12 cellular contexts compared by ENCODE assay signal in genomic region chr2:160351978-160352377, GRCh38.
A peak's percentile ranks its signal among the peaks of the same experiment; 100 is the strongest.
DNase-seq lines count a peak whose midpoint lies in the region; ATAC-seq and TF ChIP-seq lines count a peak whose summit lies in the region.
"Had no signal": no experiment of that assay in that cellular context is flagged by ENCODE, and none has a peak within 500 bp of the region (broad histone marks: within the 10 kb centered on the region; RNA-seq: fewer than 3 reads in every experiment).

No MANE protein-coding gene starts in this region.

- H3K36me3 Mint-ChIP-seq in T-helper 17 cell (ENCODE audit: low read depth) = peaks cover 10% of the 10 kb centered on the region

- peaks cover 0 to 15% (median 0%) of the 10 kb centered on the region in 9 donors for H3K36me3 ChIP-seq in heart left ventricle
- H3K36me3 ChIP-seq in left ventricle myocardium inferior = no peaks in the 10 kb centered on the region
- peaks cover 17% of the 10 kb centered on the region for H3K36me3 ChIP-seq in upper lobe of right lung

- H3K27ac ChIP-seq in heart left ventricle (peak overlapping the region in 5 of 12 donors; percentile 3 to 68 (median 34)), left ventricle myocardium inferior (replicated peaks) (peak overlapping the region; percentile 40), upper lobe of right lung (no peak overlapping the region)

- no peak for DNase-seq in heart left ventricle
- no peak for DNase-seq in cardiac septum (ENCODE audit: low spot score)
- DNase-seq in T-helper 17 cell = no peak
- DNase-seq in left ventricle myocardium inferior = no peak
- DNase-seq in upper lobe of right lung = no peak
- no peak for DNase-seq in DMS 273 (lab: John Stamatoyannopoulos, UW; ENCODE audit: unreplicated experiment)
- DNase-seq in hypothalamus (lab: John Stamatoyannopoulos, UW) = no peak
- DNase-seq in stimulated activated CD4-positive, alpha-beta T cell treated with anti-CD3 and anti-CD28 coated beads, Interleukin-1b, Interleukin-23, amount 100 ng/mL, for 48 hours = no peak
- DNase-seq: naive B cell had no signal

- intact Hi-C loops in heart left ventricle (cut with DNase I) (no loop called here), cardiac septum (cut with DNase I) (no loop called here), left ventricle myocardium inferior (cut with micrococcal nuclease) (no loop called here), upper lobe of right lung (cut with DNase I) (no loop called here)

- TF ChIP-seq CTCF in heart left ventricle (IDR thresholded peaks at IDR 0.05) (no peak), left ventricle myocardium inferior (IDR thresholded peaks at IDR 0.05; ENCODE audit: borderline replicate concordance) (no peak), upper lobe of right lung (IDR thresholded peaks at IDR 0.05) (no peak)

- no peaks in the 10 kb centered on the region for H3K27me3 Mint-ChIP-seq in T-helper 17 cell
- H3K27me3 Mint-ChIP-seq: B cell, naive B cell, type B pancreatic cell had no signal

- ATAC-seq in heart left ventricle (peak in 3 of 4 donors; percentile 50 to 69 (median 51)), T-helper 17 cell (no peak), upper lobe of right lung (peak; percentile 78)

- H3K4me3 Mint-ChIP-seq in T-helper 17 cell = no peak overlapping the region
- H3K4me3 Mint-ChIP-seq: B cell, brain, naive B cell had no signal

- H3K4me1 Mint-ChIP-seq in T-helper 17 cell = peaks cover 56% of the 10 kb centered on the region

- H3K9me3 ChIP-seq in heart left ventricle (peaks cover 0 to 4% (median 0%) of the 10 kb centered on the region in 12 donors), T-helper 17 cell (ENCODE audit: control insufficient read depth, low read length, poor library complexity, severe bottlenecking) (no peaks in the 10 kb centered on the region), left ventricle myocardium inferior (replicated peaks) (no peaks in the 10 kb centered on the region), upper lobe of right lung (no peaks in the 10 kb centered on the region)

- H3K4me3 ChIP-seq in heart left ventricle = no peak overlapping the region
- no peak overlapping the region for H3K4me3 ChIP-seq in left ventricle myocardium inferior
- H3K4me3 ChIP-seq in upper lobe of right lung = no peak overlapping the region

- H3K27ac Mint-ChIP-seq in T-helper 17 cell = peak overlapping the region; percentile 63
- H3K27ac Mint-ChIP-seq: B cell, brain, naive B cell had no signal

- H3K4me1 ChIP-seq in heart left ventricle (peaks cover 4 to 90% (median 73%) of the 10 kb centered on the region in 12 donors), left ventricle myocardium inferior (peaks cover 97% of the 10 kb centered on the region), upper lobe of right lung (peaks cover 55% of the 10 kb centered on the region)

- H3K27me3 ChIP-seq in heart left ventricle = no peaks in the 10 kb centered on the region
- H3K27me3 ChIP-seq in left ventricle myocardium inferior (ENCODE audit: low read depth) = no peaks in the 10 kb centered on the region
- H3K27me3 ChIP-seq in upper lobe of right lung = no peaks in the 10 kb centered on the region

- 57 to 65% (median 64%) methylated on average over 4 of the region's 4 CpGs for WGBS in heart left ventricle, 4 donors

- TF ChIP-seq POLR2A in heart left ventricle (IDR thresholded peaks at IDR 0.05) = no peak
